In genomic region chr12:13177896-13178295, GRCh38 we compare ENCODE assay signal across 17 cellular contexts. TPM values are rescaled to one million over a fixed set of nuclear protein-coding genes. Genes with fewer than 3 reads are reported as not detected.
A peak's percentile ranks its signal among the peaks of the same experiment; 100 is the strongest.
DNase-seq lines count a peak whose midpoint lies in the region; ATAC-seq, FAIRE-seq and TF ChIP-seq lines count a peak whose summit lies in the region.
"Had no signal": no experiment of that assay in that cellular context is flagged by ENCODE, and none has a peak within 500 bp of the region (broad histone marks: within the 10 kb centered on the region; RNA-seq: fewer than 3 reads in every experiment).

No MANE protein-coding gene starts in this region.

- peak overlapping the region; percentile 66 for H3K9ac ChIP-seq in Loucy (ENCODE audit: low read depth, low read length, poor library complexity, severe bottlenecking)

- TF ChIP-seq POLR2A in esophagus muscularis mucosa (IDR thresholded peaks at IDR 0.05; ENCODE audit: low read depth): no peak

- H3K27me3 Mint-ChIP-seq in GM23338 (ENCODE audit: insufficient read depth, low read depth, poor library complexity): peaks cover 10% of the 10 kb centered on the region

- intact Hi-C loops in esophagus muscularis mucosa (cut with DNase I): no loop called here

- H3K36me3 Mint-ChIP-seq in GM23338 (ENCODE audit: low read depth): no peaks in the 10 kb centered on the region
- H3K36me3 Mint-ChIP-seq: CD14-positive monocyte had no signal

- H3K4me3 ChIP-seq in GM23338 (no peak overlapping the region), Loucy (ENCODE audit: low read length, poor library complexity, severe bottlenecking) (no peak overlapping the region), esophagus muscularis mucosa (no peak overlapping the region), small intestine (ENCODE audit: low read depth in 1 of 2, low read length in 2 of 2) (no peak overlapping the region), hepatocyte (no peak overlapping the region)
- H3K4me3 ChIP-seq: GM12878 had no signal

- H3K4me2 ChIP-seq in GM23338 (no peak overlapping the region), Loucy (ENCODE audit: low read depth, low read length, poor library complexity, severe bottlenecking) (no peak overlapping the region), hepatocyte (no peak overlapping the region)

- H3K9me3 Mint-ChIP-seq in GM23338: no peaks in the 10 kb centered on the region
- H3K9me3 Mint-ChIP-seq: CD14-positive monocyte had no signal

- no peaks in the 10 kb centered on the region for H3K79me2 ChIP-seq in GM23338 (replicated peaks; ENCODE audit: insufficient read depth)
- no peaks in the 10 kb centered on the region for H3K79me2 ChIP-seq in Loucy (ENCODE audit: insufficient read depth, low read length)
- no peaks in the 10 kb centered on the region for H3K79me2 ChIP-seq in hepatocyte

- no peak overlapping the region for H3K27ac ChIP-seq in GM23338 (ENCODE audit: low read depth)
- H3K27ac ChIP-seq in esophagus muscularis mucosa (replicated peaks in 1 of 4): no peak overlapping the region
- peak overlapping the region in 1 of 2 donors; percentile 43 for H3K27ac ChIP-seq in small intestine (ENCODE audit: low read depth in 1 of 2, low read length in 1 of 2)
- H3K27ac ChIP-seq in hepatocyte: no peak overlapping the region

- H3K4me1 ChIP-seq in GM23338 (ENCODE audit: insufficient read depth): peaks cover 36% of the 10 kb centered on the region
- peaks cover 65% of the 10 kb centered on the region for H3K4me1 ChIP-seq in Loucy (ENCODE audit: insufficient read depth, low read length, poor library complexity, severe bottlenecking)
- peaks cover 14 to 30% (median 27%) of the 10 kb centered on the region in 4 donors for H3K4me1 ChIP-seq in esophagus muscularis mucosa
- H3K4me1 ChIP-seq in small intestine (ENCODE audit: control insufficient read depth in 2 of 2, insufficient read depth in 1 of 2, low read depth in 1 of 2, low read length in 1 of 2): peaks cover 5 to 8% of the 10 kb centered on the region in 2 donors
- peaks cover 25% of the 10 kb centered on the region for H3K4me1 ChIP-seq in hepatocyte (ENCODE audit: insufficient read depth)

- no peak for TF ChIP-seq EP300 in esophagus muscularis mucosa (IDR thresholded peaks at IDR 0.05)

- 0 out of 2 replicates have a peak, but pooled peaks cover 4% of the 10 kb centered on the region for H3K9me2 ChIP-seq in GM23338 (ENCODE audit: insufficient read depth)
- H3K9me2 ChIP-seq in Loucy (replicated peaks; ENCODE audit: low read depth, low read length): no peaks in the 10 kb centered on the region
- H3K9me2 ChIP-seq in hepatocyte (replicated peaks; ENCODE audit: insufficient read depth): no peaks in the 10 kb centered on the region

- no peak overlapping the region for H3K4me3 Mint-ChIP-seq in GM23338
- H3K4me3 Mint-ChIP-seq: CD14-positive monocyte had no signal

- TF ChIP-seq CTCF in GM23338 (conservative IDR thresholded peaks at IDR 0.05; ENCODE audit: low read depth in 2 of 2) (no peak), Loucy (conservative IDR thresholded peaks at IDR 0.05; ENCODE audit: low read length) (no peak), esophagus muscularis mucosa (IDR thresholded peaks at IDR 0.05) (no peak), hepatocyte (IDR thresholded peaks at IDR 0.05; ENCODE audit: poor library complexity) (no peak)

- peaks cover 55% of the 10 kb centered on the region for H3K4me1 Mint-ChIP-seq in GM23338

- 89% methylated on average over 5 of the region's 5 CpGs for WGBS in esophagus muscularis mucosa
- WGBS in small intestine, 3 donors: 21 to 66% (median 36%) methylated on average over 5 of the region's 5 CpGs
- WGBS in hepatocyte (ENCODE audit: low lambda C conversion rate, missing lambda C conversion rate): 91% methylated on average over 5 of the region's 5 CpGs

- H3K27ac Mint-ChIP-seq in GM23338: no peak overlapping the region; the same call in 1 of the 2 replicates
- H3K27ac Mint-ChIP-seq: CD14-positive monocyte had no signal

- H3F3A ChIP-seq in GM23338 (replicated peaks; ENCODE audit: low read depth) (0 out of 2 replicates have a peak, but pooled peaks cover 6% of the 10 kb centered on the region), Loucy (ENCODE audit: low read depth) (peaks cover 10% of the 10 kb centered on the region)

- FAIRE-seq in small intestine (lab: Jason Lieb, UNC): no peak
- FAIRE-seq: GM12878 had no signal

- H4K20me1 ChIP-seq in GM23338 (replicated peaks; ENCODE audit: insufficient read depth) (no peaks in the 10 kb centered on the region), Loucy (ENCODE audit: insufficient read depth, low read length, poor library complexity, severe bottlenecking) (no peaks in the 10 kb centered on the region), hepatocyte (ENCODE audit: insufficient read depth, poor library complexity, severe bottlenecking) (no peaks in the 10 kb centered on the region)

- DNase-seq in GM23338 (ENCODE audit: low spot score) (no peak), esophagus muscularis mucosa (ENCODE audit: extremely low spot score) (peak; percentile 66), small intestine (peak; percentile 85), iPS-NIHi7 (ENCODE audit: extremely low spot score) (no peak), hepatocyte (ENCODE audit: low spot score) (no peak)
- no peak for DNase-seq in stimulated activated CD4-positive, alpha-beta T cell treated with anti-CD3 and anti-CD28 coated beads, Interleukin-2, amount 100 ng/mL, for 24 hours
- DNase-seq: DMS 273 treated with DMSO at 0.1 percent for 48 hours, GDM1, KBM-7, NCI-H1092, NCI-H146, NCI-H2081, NCI-H748 treated with DMSO at 0.1 percent for 48 hours, PC-3 had no signal

- H3K9me3 ChIP-seq in Loucy (ENCODE audit: insufficient read depth, low read depth, low read length) (no peaks in the 10 kb centered on the region), esophagus muscularis mucosa (no peaks in the 10 kb centered on the region), small intestine (ENCODE audit: control insufficient read depth, low read depth) (no peaks in the 10 kb centered on the region), hepatocyte (ENCODE audit: low read depth) (no peaks in the 10 kb centered on the region)

- ATAC-seq in GM23338: no peak
- ATAC-seq: GM12878, PC-3 had no signal

- H3K27me3 ChIP-seq in GM23338 (ENCODE audit: insufficient read depth) (no peaks in the 10 kb centered on the region), Loucy (ENCODE audit: insufficient read depth, low read length, poor library complexity, severe bottlenecking) (no peaks in the 10 kb centered on the region), esophagus muscularis mucosa (peaks cover 0 to 10% (median 0%) of the 10 kb centered on the region in 4 donors), small intestine (ENCODE audit: control insufficient read depth in 2 of 2, insufficient read depth in 2 of 2, low read length in 2 of 2) (no peaks in the 10 kb centered on the region), hepatocyte (no peaks in the 10 kb centered on the region)

- peak overlapping the region; percentile 28; the same call in 1 of the 2 replicates for H2AFZ ChIP-seq in GM23338
- no peak overlapping the region for H2AFZ ChIP-seq in Loucy (ENCODE audit: low read length)
- no peak overlapping the region for H2AFZ ChIP-seq in hepatocyte

- H3K36me3 ChIP-seq in GM23338 (ENCODE audit: insufficient read depth) (no peaks in the 10 kb centered on the region), Loucy (ENCODE audit: insufficient read depth, low read length) (no peaks in the 10 kb centered on the region), esophagus muscularis mucosa (no peaks in the 10 kb centered on the region), small intestine (ENCODE audit: control insufficient read depth in 2 of 2, insufficient read depth in 2 of 2, low read length in 2 of 2) (no peaks in the 10 kb centered on the region), hepatocyte (replicated peaks; ENCODE audit: insufficient read depth, low read depth) (no peaks in the 10 kb centered on the region)

TF ChIP-seq in GM23338, 12 proteins besides CTCF, POLR2A, EP300 and RAD21 (continues in another document):
- TF ChIP-seq EZH2phosphoT487 (IDR thresholded peaks at IDR 0.05; ENCODE audit: unreplicated experiment) (no peak), STAT1 (IDR thresholded peaks at IDR 0.05; ENCODE audit: unreplicated experiment) (no peak), JUNB (IDR thresholded peaks at IDR 0.05; ENCODE audit: unreplicated experiment) (no peak), EZH2 (IDR thresholded peaks at IDR 0.05; ENCODE audit: low read depth, unreplicated experiment) (no peak), POLR2AphosphoS5 (IDR thresholded peaks at IDR 0.05; ENCODE audit: low read depth) (no peak), ZNF114 (CRISPR knock-in tag; IDR thresholded peaks at IDR 0.05) (no peak), REST (IDR thresholded peaks at IDR 0.05; ENCODE audit: unreplicated experiment) (no peak), ZNF331 (CRISPR knock-in tag; IDR thresholded peaks at IDR 0.05; ENCODE audit: low read depth) (no peak), NANOG (IDR thresholded peaks at IDR 0.05; ENCODE audit: borderline replicate concordance) (no peak)

RNA-seq across cellular contexts. Expression of gene EMP1, which starts 18.6 kb away (rescaled TPM):
- total RNA-seq in GM23338 (2014; rRNA removed; shearing (Covaris generic)): 0.07 TPM in 1 of 2 replicates, not detected in the other
- 0.39 and 1.1 TPM in 2 replicates for polyA plus RNA-seq in GM23338 (2016; fragmentation: Nextera tagmentation; extraction: Ambion mirVana)
- total RNA-seq in esophagus muscularis mucosa: 100 to 1,000 TPM in 1 of 4 donors, 10 to 100 TPM in 3; 42.8 to 425 (median 63.0) TPM
- 10 to 100 TPM; 11.6 to 65.9 (median 18.1) TPM for polyA plus RNA-seq in small intestine
- total RNA-seq in hepatocyte: 39.9 and 67.3 TPM in 2 replicates
- 51.1 and 52.6 TPM in 2 replicates for polyA plus RNA-seq in hepatocyte

Comparison
In these comparisons a context has a peak if more than half of its experiments do, and no peak if none do; other contexts are left out.
1. DNase-seq: peak in esophagus muscularis mucosa (single experiment) and small intestine (single experiment); none in GM23338 (single experiment), iPS-NIHi7 (single experiment), hepatocyte (single experiment) and stimulated activated CD4-positive, alpha-beta T cell treated with anti-CD3 and anti-CD28 coated beads, Interleukin-2, amount 100 ng/mL, for 24 hours (0 of 2).
2. RNA of gene EMP1, which starts 18.6 kb away (total RNA-seq): 42.8 to 425 TPM in esophagus muscularis mucosa and 39.9 to 67.3 TPM in hepatocyte; 0.07 TPM in GM23338; every median in the first group is over 10 times any median in the second.